ENCODE assay signal across 8 cellular contexts in the genomic region with DNA sequence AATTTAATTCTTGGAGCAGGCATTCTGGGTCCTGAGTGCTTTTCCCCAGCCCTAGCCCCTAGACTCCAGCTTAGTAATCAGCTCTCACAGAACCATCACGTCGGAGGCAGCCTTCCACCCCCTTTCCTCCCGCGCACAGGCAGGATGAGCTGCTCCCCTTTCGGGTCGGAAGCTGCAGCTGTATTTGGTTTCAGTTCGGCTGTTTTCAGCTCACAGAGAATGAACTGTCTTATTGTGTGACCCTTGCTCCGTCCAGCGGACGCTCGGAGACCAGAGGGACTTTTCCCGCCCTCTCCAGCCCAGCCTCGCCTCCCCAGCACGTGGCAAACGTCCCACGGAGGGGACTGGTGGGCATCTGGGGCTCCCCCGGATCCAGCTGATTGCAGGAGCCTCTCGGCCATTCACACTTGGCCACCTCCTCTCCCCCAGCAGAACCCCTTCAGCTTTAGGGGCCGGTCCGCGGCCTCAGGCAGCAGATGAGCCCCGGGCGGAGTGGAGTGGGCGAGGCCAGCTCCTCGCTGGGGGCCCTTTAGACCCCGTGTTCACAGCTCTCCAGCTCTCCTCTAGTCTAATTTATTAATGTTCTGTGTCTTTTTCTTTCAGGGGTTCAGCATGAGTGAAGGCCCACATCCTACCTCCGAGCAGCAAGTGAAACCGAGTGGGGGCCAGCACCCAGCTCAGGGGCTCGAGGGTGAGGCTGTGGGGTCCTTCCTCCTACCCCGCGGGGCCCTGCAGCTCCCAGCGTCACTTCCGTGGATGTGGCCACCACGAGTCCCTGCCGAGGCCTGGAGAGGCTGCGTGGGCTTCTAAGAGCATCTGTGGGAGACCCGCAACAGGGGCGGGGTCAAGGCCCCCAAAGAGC. TPM values are rescaled to one million over a fixed set of nuclear protein-coding genes. Genes with fewer than 3 reads are reported as not detected.
A peak's percentile ranks its signal among the peaks of the same experiment; 100 is the strongest.
DNase-seq lines count a peak whose midpoint lies in the region; ATAC-seq and TF ChIP-seq lines count a peak whose summit lies in the region.

No MANE protein-coding gene starts in this region.

- no peak overlapping the region for H3K18ac ChIP-seq in IMR-90 (ENCODE audit: low read depth, low read length)

- H3K14ac ChIP-seq in IMR-90 (replicated peaks; ENCODE audit: low read depth, low read length): no peak overlapping the region

- H3K23ac ChIP-seq in IMR-90 (ENCODE audit: low read depth, low read length): no peak overlapping the region

- no peaks in the 10 kb centered on the region for H3K9me2 ChIP-seq in neural cell (ENCODE audit: insufficient read depth, low read length)

- H3K4me2 ChIP-seq in IMR-90 (ENCODE audit: low read depth, low read length) (peak overlapping the region; percentile 38; the same call in 1 of the 2 replicates), neural cell (ENCODE audit: low read length) (no peak overlapping the region)

- POLR2A ChIA-PET in IMR-90 (lab: Charles Lee; ENCODE audit: unreplicated experiment): no interaction called here

- dilution Hi-C loops in IMR-90 (cut with HindIII; ENCODE audit: low sequenced_read_pairs, unreplicated experiment): no loop called here

- intact Hi-C loops in IMR-90 (cut with micrococcal nuclease): no loop called here

- CTCF ChIA-PET in IMR-90 (lab: Yijun Ruan, JAX): interaction anchor here (0.6 kb wide), 1 partner anchor 8 kb away, joined by 6 read pairs; no protein-coding TSS in a partner anchor

- H3K79me1 ChIP-seq in IMR-90 (ENCODE audit: low read depth in 1 of 2, low read length in 2 of 2): no peaks in the 10 kb centered on the region

- H3K4ac ChIP-seq in IMR-90 (ENCODE audit: low read depth, low read length): no peak overlapping the region

- in situ Hi-C loops in IMR-90 (cut with MboI; ENCODE audit: low sequenced_read_pairs): no loop called here

- no TSS peak for BruUV-seq in IMR-90 (replicated peaks; lab: Mats Ljungman, UMichigan)

- H2AK9ac ChIP-seq in IMR-90 (replicated peaks; ENCODE audit: low read depth, low read length, poor library complexity): no peak overlapping the region

- H3K4me3 ChIP-seq in IMR-90 (ENCODE audit: insufficient read depth, low read depth, low read length) (peak overlapping the region; percentile 7; the same call in 1 of the 2 replicates), coronary artery (peak overlapping the region; percentile 64), neural cell (ENCODE audit: low read length) (peak overlapping the region; percentile 51)

- 32% methylated on average over 14 of the region's 38 CpGs; no CpG with 5 or more reads in 1 of the 2 experiments for WGBS in IMR-90 (ENCODE audit: extremely low coverage in 2 of 2, insufficient read length in 1 of 2), 2 experiments

- no peak overlapping the region for H4K5ac ChIP-seq in IMR-90 (ENCODE audit: low read depth, low read length)

- H4K91ac ChIP-seq in IMR-90 (ENCODE audit: insufficient read depth, low read depth, low read length): no peak overlapping the region

- TF ChIP-seq CTCF in IMR-90 (conservative IDR thresholded peaks at IDR 0.05; ENCODE audit: low read depth, low read length) (no peak), coronary artery (IDR thresholded peaks at IDR 0.05) (no peak), neural cell (IDR thresholded peaks at IDR 0.05; ENCODE audit: poor library complexity, severe bottlenecking) (no peak)

- ATAC-seq in IMR-90 (ENCODE audit: low read depth) (no peak; the same call in 1 of the 2 replicates), GM19351 (IDR thresholded peaks at IDR 0.05; ENCODE audit: unreplicated experiment) (no peak)

- H4K8ac ChIP-seq in IMR-90 (ENCODE audit: low read depth in 2 of 2, low read length in 2 of 2): no peak overlapping the region

- H3K27me3 ChIP-seq in IMR-90 (ENCODE audit: control insufficient read depth, insufficient read depth, low read length): peaks cover 63% of the 10 kb centered on the region
- peaks cover 29% of the 10 kb centered on the region for H3K27me3 ChIP-seq in neural cell (ENCODE audit: insufficient read depth, low read depth, low read length)

- H3K56ac ChIP-seq in IMR-90 (ENCODE audit: extremely low read depth, insufficient read depth, low read length): no peak overlapping the region

- H4K20me1 ChIP-seq in IMR-90 (ENCODE audit: insufficient read depth, low read length): no peaks in the 10 kb centered on the region
- no peaks in the 10 kb centered on the region for H4K20me1 ChIP-seq in neural cell (ENCODE audit: insufficient read depth)

- H3K9ac ChIP-seq in IMR-90 (ENCODE audit: low read depth, low read length) (no peak overlapping the region), neural cell (ENCODE audit: low read length) (no peak overlapping the region)

- H3K36me3 ChIP-seq in IMR-90 (ENCODE audit: control insufficient read depth, insufficient read depth, low read length) (no peaks in the 10 kb centered on the region), neural cell (ENCODE audit: insufficient read depth, low read length) (no peaks in the 10 kb centered on the region)

- no peaks in the 10 kb centered on the region for H3K4me1 ChIP-seq in IMR-90 (ENCODE audit: control insufficient read depth, insufficient read depth, low read length)

- DNase-seq in CD1c-positive myeloid dendritic cell (ENCODE audit: extremely low spot score) (peak; percentile 42), IMR-90 (no peak), coronary artery (ENCODE audit: low spot score) (no peak), NCI-H82 (lab: John Stamatoyannopoulos, UW) (no peak), H4 (ENCODE audit: low spot score) (no peak), NCI-H146 treated with DMSO at 0.1 percent for 48 hours (lab: John Stamatoyannopoulos, UW; ENCODE audit: unreplicated experiment) (no peak)

- H3K9me3 ChIP-seq in IMR-90 (ENCODE audit: control insufficient read depth, insufficient read depth, low read length): no peaks in the 10 kb centered on the region
- H3K9me3 ChIP-seq in neural cell (ENCODE audit: low read length): no peaks in the 10 kb centered on the region

- no peak for TF ChIP-seq EP300 in neural cell (conservative IDR thresholded peaks at IDR 0.05; ENCODE audit: poor library complexity, severe bottlenecking)

- no peak overlapping the region for H2BK15ac ChIP-seq in IMR-90 (ENCODE audit: low read depth, low read length)

- H2BK120ac ChIP-seq in IMR-90 (ENCODE audit: low read depth, low read length): no peak overlapping the region

- TF ChIP-seq RAD21 in IMR-90 (IDR thresholded peaks at IDR 0.05; ENCODE audit: low read length) (no peak), neural cell (conservative IDR thresholded peaks at IDR 0.05) (no peak)

- no peak for TF ChIP-seq POLR2A in IMR-90 (IDR thresholded peaks at IDR 0.05; ENCODE audit: low read depth, low read length)

- H3K9me1 ChIP-seq in IMR-90 (ENCODE audit: insufficient read depth, low read length): no peaks in the 10 kb centered on the region

- H3K79me2 ChIP-seq in neural cell (replicated peaks; ENCODE audit: insufficient read depth, low read length): no peaks in the 10 kb centered on the region

- no peak overlapping the region for H2BK5ac ChIP-seq in IMR-90 (ENCODE audit: low read depth, low read length, poor library complexity, severe bottlenecking)

- H2BK20ac ChIP-seq in IMR-90 (ENCODE audit: low read depth, low read length): no peak overlapping the region

- H2AFZ ChIP-seq in IMR-90 (replicated peaks; ENCODE audit: low read length, poor library complexity) (peak overlapping the region; percentile 61), neural cell (ENCODE audit: low read depth, low read length) (no peak overlapping the region)

- H3F3A ChIP-seq in neural cell (ENCODE audit: insufficient read depth, low read length, poor library complexity, severe bottlenecking): no peaks in the 10 kb centered on the region

- H3K27ac ChIP-seq in IMR-90 (ENCODE audit: insufficient read depth, low read length) (no peak overlapping the region), coronary artery (no peak overlapping the region), neural cell (ENCODE audit: low read length) (no peak overlapping the region)

- no peak overlapping the region for H2AK5ac ChIP-seq in IMR-90 (ENCODE audit: low read depth, low read length)

TF ChIP-seq in neural cell, 6 proteins besides CTCF, POLR2A, EP300 and RAD21 (continues in another document):
- no peak for TF ChIP-seq SMC3 (conservative IDR thresholded peaks at IDR 0.05; ENCODE audit: poor library complexity)
- TF ChIP-seq EZH2 (IDR thresholded peaks at IDR 0.05; ENCODE audit: borderline replicate concordance, insufficient read depth, low read length, poor library complexity, severe bottlenecking): no peak

RNA-seq across cellular contexts. Expression of a gene that starts 0.9 kb away (rescaled TPM):
- not detected in 2 replicates for total RNA-seq in IMR-90 (2012; rRNA removed)
- polyA plus RNA-seq in IMR-90 (2012; rRNA removed): not detected in 2 replicates
- not detected in 2 replicates for polyA plus RNA-seq in IMR-90 (2012; cell fraction: cytosol; rRNA removed)
- polyA plus RNA-seq in IMR-90 (2012; cell fraction: nucleus; rRNA removed; ENCODE audit: low replicate concordance): not detected in 2 replicates
- not detected in 2 replicates for polyA plus RNA-seq in neural cell
- polyA minus RNA-seq in neural cell: not detected in 2 replicates
- total RNA-seq in H4 (2014; rRNA removed; shearing (Covaris generic)): not detected in 2 replicates

RNA-seq across cellular contexts. Expression of a gene that starts 11.7 kb away (rescaled TPM):
- total RNA-seq in IMR-90 (2012; rRNA removed): under 0.01 and 0.28 TPM in 2 replicates
- polyA plus RNA-seq in IMR-90 (2012; rRNA removed) (0.03 and 0.13 TPM in 2 replicates), neural cell (not detected in 2 replicates)
- polyA plus RNA-seq in IMR-90 (2012; cell fraction: cytosol; rRNA removed): 0.05 and 0.06 TPM in 2 replicates
- 0.08 TPM in 1 of 2 replicates, not detected in the other for polyA plus RNA-seq in IMR-90 (2012; cell fraction: nucleus; rRNA removed; ENCODE audit: low replicate concordance)
- not detected in 2 replicates for polyA minus RNA-seq in neural cell
- 0.68 and 0.72 TPM in 2 replicates for total RNA-seq in H4 (2014; rRNA removed; shearing (Covaris generic))

RNA-seq across cellular contexts. Expression of a gene that starts 37.1 kb away (rescaled TPM):
- total RNA-seq in IMR-90 (2012; rRNA removed): 1.7 and 2.3 TPM in 2 replicates
- polyA plus RNA-seq in IMR-90 (2012; rRNA removed): 4.4 and 5.2 TPM in 2 replicates
- 4.9 and 10.8 TPM in 2 replicates for polyA plus RNA-seq in IMR-90 (2012; cell fraction: cytosol; rRNA removed)
- 1.2 and 2.4 TPM in 2 replicates for polyA plus RNA-seq in IMR-90 (2012; cell fraction: nucleus; rRNA removed; ENCODE audit: low replicate concordance)
- not detected in 2 replicates for polyA plus RNA-seq in neural cell
- not detected in 2 replicates for polyA minus RNA-seq in neural cell
- 30.1 and 30.7 TPM in 2 replicates for total RNA-seq in H4 (2014; rRNA removed; shearing (Covaris generic))

RNA-seq across cellular contexts. Expression of a gene that starts 47.4 kb away (rescaled TPM):
- total RNA-seq in IMR-90 (2012; rRNA removed): 3.8 and 4.2 TPM in 2 replicates
- polyA plus RNA-seq in IMR-90 (2012; rRNA removed) (9.2 and 9.5 TPM in 2 replicates), neural cell (72.8 and 93.2 TPM in 2 replicates)
- polyA plus RNA-seq in IMR-90 (2012; cell fraction: cytosol; rRNA removed): 5.6 and 10.0 TPM in 2 replicates
- polyA plus RNA-seq in IMR-90 (2012; cell fraction: nucleus; rRNA removed; ENCODE audit: low replicate concordance): 76.9 and 127 TPM in 2 replicates
- 27.8 and 29.8 TPM in 2 replicates for polyA minus RNA-seq in neural cell
- total RNA-seq in H4 (2014; rRNA removed; shearing (Covaris generic)): 6.3 and 8.4 TPM in 2 replicates

RNA-seq across cellular contexts. Expression of a gene that starts 47.7 kb away (rescaled TPM):
- 24.4 and 25.3 TPM in 2 replicates for total RNA-seq in IMR-90 (2012; rRNA removed)
- polyA plus RNA-seq in IMR-90 (2012; rRNA removed) (33.4 and 34.5 TPM in 2 replicates), neural cell (14.3 and 22.6 TPM in 2 replicates)
- polyA plus RNA-seq in IMR-90 (2012; cell fraction: cytosol; rRNA removed): 31.1 and 43.7 TPM in 2 replicates
- polyA plus RNA-seq in IMR-90 (2012; cell fraction: nucleus; rRNA removed; ENCODE audit: low replicate concordance): 18.5 and 32.9 TPM in 2 replicates
- polyA minus RNA-seq in neural cell: 24.7 and 28.5 TPM in 2 replicates
- total RNA-seq in H4 (2014; rRNA removed; shearing (Covaris generic)): 28.3 and 30.1 TPM in 2 replicates

Comparison
In these comparisons a context has a peak if more than half of its experiments do, and no peak if none do; other contexts are left out.
1. H3K4me3 ChIP-seq: peak in every context shown above with its lines; median percentile 64 in coronary artery; 51 in neural cell; 7 in IMR-90.